27 cellular contexts compared by ENCODE assay signal in genomic region chr14:85334316-85334715, GRCh38.
"Had no signal": no experiment of that assay in that cellular context is flagged by ENCODE, and none has a peak within 500 bp of the region (broad histone marks: within the 10 kb centered on the region; RNA-seq: fewer than 3 reads in every experiment).

No MANE protein-coding gene starts in this region.

- H3K4me3 ChIP-seq: ovary, psoas muscle, right lobe of liver, sigmoid colon, smooth muscle cell, spleen, stomach, thoracic aorta, thyroid gland, tibial nerve, upper lobe of left lung, vagina had no signal

- DNase-seq: naive B cell; naive thymus-derived CD8-positive, alpha-beta T cell; nephron progenitor cell; nucleus accumbens; ovary; posterior cingulate gyrus; psoas muscle; right cardiac atrium; right lobe of liver; sigmoid colon; spleen; stimulated activated CD4-positive, alpha-beta T cell treated with anti-CD3 and anti-CD28 coated beads, Interleukin-12 subunit alpha, Interleukin-12 subunit beta, amount 100 ng/mL, for 4 hours; stimulated activated CD4-positive, alpha-beta T cell treated with anti-CD3 and anti-CD28 coated beads, Interleukin-1b, Interleukin-23, amount 100 ng/mL, for 48 hours; stimulated activated CD4-positive, alpha-beta T cell treated with anti-CD3 and anti-CD28 coated beads, Interleukin-4, amount 100 ng/mL, for 1 hour; stimulated activated CD4-positive, alpha-beta T cell treated with anti-CD3 and anti-CD28 coated beads, Interleukin-4, amount 100 ng/mL, for 4 hours; stimulated activated CD8-positive, alpha-beta memory T cell treated with anti-CD3 and anti-CD28 coated beads, Interleukin-4, amount 100 ng/mL, for 48 hours; stimulated activated naive CD4-positive, alpha-beta T cell; stomach; thyroid gland; trophoblast cell; upper lobe of left lung had no signal

- ATAC-seq: naive thymus-derived CD8-positive, alpha-beta T cell; natural killer cell treated with Interleukin-12 subunit alpha and Interleukin-12 subunit beta and Interleukin-15 and Interleukin-18, amount 100 ng/mL, for 72 hours; psoas muscle; right cardiac atrium; right lobe of liver; stimulated activated memory B cell treated with anti-CD40 and anti-IgM and Interleukin-4, amounts not matched to agents 10 μg/mL and 1 μg/mL and 100 μg/mL, for 72 hours had no signal
